ENCODE assay signal across 13 cellular contexts in the genomic region with DNA sequence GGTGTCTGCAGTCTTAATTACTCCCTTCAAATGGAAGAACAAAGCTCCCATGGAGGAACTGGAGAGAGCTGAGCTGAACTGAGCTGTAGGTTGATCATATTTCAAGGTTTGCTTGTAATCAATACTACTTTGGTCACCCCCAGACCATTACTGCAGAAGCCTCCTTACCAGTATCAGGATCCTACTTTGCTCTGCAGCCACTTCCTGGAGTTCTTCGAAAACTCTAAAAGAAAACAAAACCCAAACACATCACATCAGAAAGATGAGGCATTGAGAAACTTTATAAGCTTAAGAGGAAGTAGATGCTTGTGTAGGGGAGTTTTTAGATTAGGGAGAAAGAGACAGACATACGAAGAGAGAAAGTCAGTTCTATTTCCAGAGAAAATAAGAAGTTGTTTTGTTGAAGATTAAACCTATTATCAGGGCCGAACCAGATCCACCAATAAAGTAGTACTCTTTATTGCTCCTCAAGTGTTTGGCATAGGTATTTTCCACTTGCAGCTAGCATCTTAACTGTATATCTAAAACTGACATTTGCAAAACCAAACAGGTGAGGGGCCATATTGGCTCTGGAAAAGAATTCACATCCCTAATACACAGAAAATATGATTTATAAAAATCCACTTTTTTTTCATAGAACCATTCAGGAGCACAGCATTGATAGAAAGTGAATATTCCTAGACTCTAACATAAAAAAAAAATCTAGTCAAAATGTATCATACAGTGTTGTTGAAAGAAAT.
DNase-seq lines count a peak whose midpoint lies in the region; ATAC-seq and TF ChIP-seq lines count a peak whose summit lies in the region.
"Had no signal": no experiment of that assay in that cellular context is flagged by ENCODE, and none has a peak within 500 bp of the region (broad histone marks: within the 10 kb centered on the region; RNA-seq: fewer than 3 reads in every experiment).

No MANE protein-coding gene starts in this region.

- TF ChIP-seq CTCF in adrenal gland (IDR thresholded peaks at IDR 0.05) = no peak

- H3K27ac Mint-ChIP-seq in activated naive CD4-positive, alpha-beta T cell treated with anti-CD3 and anti-CD28 coated beads, Interleukin-2, amount 10 ng/mL, durations not matched to agents 7 days and 5 days = peak overlapping the region; percentile 84
- H3K27ac Mint-ChIP-seq in activated CD4-positive, alpha-beta memory T cell treated with anti-CD3 and anti-CD28 coated beads for 36 hours = peak overlapping the region; percentile 98
- H3K27ac Mint-ChIP-seq in stimulated activated naive B cell treated with anti-CD40 and anti-IgM and Interleukin-4, amounts not matched to agents 10 μg/mL and 1 μg/mL and 100 μg/mL, for 72 hours = peak overlapping the region; percentile 27
- H3K27ac Mint-ChIP-seq: dendritic cell treated with granulocyte-macrophage colony-stimulating factor and Interleukin-4, amounts not matched to agents 40 ng/mL and 50 ng/mL, for 4 days had no signal

- H3K4me1 Mint-ChIP-seq in activated naive CD4-positive, alpha-beta T cell treated with anti-CD3 and anti-CD28 coated beads, Interleukin-2, amount 10 ng/mL, durations not matched to agents 7 days and 5 days = peaks cover 71% of the 10 kb centered on the region
- peaks cover 90% of the 10 kb centered on the region for H3K4me1 Mint-ChIP-seq in activated CD4-positive, alpha-beta memory T cell treated with anti-CD3 and anti-CD28 coated beads for 36 hours (ENCODE audit: low read depth)
- H3K4me1 Mint-ChIP-seq in stimulated activated naive B cell treated with anti-CD40 and anti-IgM and Interleukin-4, amounts not matched to agents 10 μg/mL and 1 μg/mL and 100 μg/mL, for 72 hours = peaks cover 47 to 78% of the 10 kb centered on the region in 2 donors

- intact Hi-C loops in activated CD4-positive, alpha-beta memory T cell treated with anti-CD3 and anti-CD28 coated beads for 36 hours (cut with micrococcal nuclease) = loop anchor here (1.0 to 10.0 kb wide), 8 partner anchors 15 to 538 kb away; partner anchors contain the start of genes CCNYL1, CREB1 and METTL21A
- intact Hi-C loops in adrenal gland (cut with DNase I) = no loop called here

- H3K36me3 Mint-ChIP-seq in activated naive CD4-positive, alpha-beta T cell treated with anti-CD3 and anti-CD28 coated beads, Interleukin-2, amount 10 ng/mL, durations not matched to agents 7 days and 5 days = peaks cover 5% of the 10 kb centered on the region
- peaks cover 6% of the 10 kb centered on the region for H3K36me3 Mint-ChIP-seq in activated CD4-positive, alpha-beta memory T cell treated with anti-CD3 and anti-CD28 coated beads for 36 hours
- peaks cover 2 to 3% of the 10 kb centered on the region in 2 donors for H3K36me3 Mint-ChIP-seq in stimulated activated naive B cell treated with anti-CD40 and anti-IgM and Interleukin-4, amounts not matched to agents 10 μg/mL and 1 μg/mL and 100 μg/mL, for 72 hours

- H3K4me1 ChIP-seq in adrenal gland (replicated peaks in 1 of 2) = peaks cover 12 to 20% of the 10 kb centered on the region in 2 donors
- H3K4me1 ChIP-seq: BLaER1 had no signal

- POLR2A ChIA-PET in activated CD4-positive, alpha-beta memory T cell treated with anti-CD3 and anti-CD28 coated beads for 36 hours (lab: Charles Lee) = interaction anchor here (0.8 to 1.4 kb wide), 5 partner anchors 15 to 197 kb away, joined by 3 to 4 read pairs (median 3); partner anchors contain the start of genes CREB1 and KLF7

- CTCF ChIA-PET in activated naive CD4-positive, alpha-beta T cell treated with anti-CD3 and anti-CD28 coated beads, Interleukin-2, amount 10 ng/mL, durations not matched to agents 7 days and 5 days (lab: Charles Lee) = interaction anchor here (0.7 kb wide), 1 partner anchor 74 kb away, joined by 4 read pairs; no protein-coding TSS in a partner anchor
- CTCF ChIA-PET in activated CD4-positive, alpha-beta memory T cell treated with anti-CD3 and anti-CD28 coated beads for 36 hours (lab: Charles Lee) = no interaction called here

- no peak overlapping the region for H3K4me3 ChIP-seq in adrenal gland
- H3K4me3 ChIP-seq: BLaER1, thyroid gland had no signal

- 67 to 72% (median 68%) methylated on average over 3 of the region's 3 CpGs for WGBS in adrenal gland, 4 donors

- peaks cover 2% of the 10 kb centered on the region for H3K9me3 Mint-ChIP-seq in activated naive CD4-positive, alpha-beta T cell treated with anti-CD3 and anti-CD28 coated beads, Interleukin-2, amount 10 ng/mL, durations not matched to agents 7 days and 5 days
- no peaks in the 10 kb centered on the region for H3K9me3 Mint-ChIP-seq in activated CD4-positive, alpha-beta memory T cell treated with anti-CD3 and anti-CD28 coated beads for 36 hours
- H3K9me3 Mint-ChIP-seq in stimulated activated naive B cell treated with anti-CD40 and anti-IgM and Interleukin-4, amounts not matched to agents 10 μg/mL and 1 μg/mL and 100 μg/mL, for 72 hours = peaks cover 0 to 4% of the 10 kb centered on the region in 2 donors
- H3K9me3 Mint-ChIP-seq: dendritic cell treated with granulocyte-macrophage colony-stimulating factor and Interleukin-4, amounts not matched to agents 40 ng/mL and 50 ng/mL, for 4 days had no signal

- H3K4me3 Mint-ChIP-seq in activated naive CD4-positive, alpha-beta T cell treated with anti-CD3 and anti-CD28 coated beads, Interleukin-2, amount 10 ng/mL, durations not matched to agents 7 days and 5 days = no peak overlapping the region
- H3K4me3 Mint-ChIP-seq in activated CD4-positive, alpha-beta memory T cell treated with anti-CD3 and anti-CD28 coated beads for 36 hours = peak overlapping the region; percentile 36
- H3K4me3 Mint-ChIP-seq in stimulated activated naive B cell treated with anti-CD40 and anti-IgM and Interleukin-4, amounts not matched to agents 10 μg/mL and 1 μg/mL and 100 μg/mL, for 72 hours = peak overlapping the region; percentile 1 to 8
- H3K4me3 Mint-ChIP-seq: dendritic cell treated with granulocyte-macrophage colony-stimulating factor and Interleukin-4, amounts not matched to agents 40 ng/mL and 50 ng/mL, for 4 days had no signal

- H3K36me3 ChIP-seq in adrenal gland (replicated peaks in 1 of 2) = no peaks in the 10 kb centered on the region
- H3K36me3 ChIP-seq: BLaER1, thyroid gland had no signal

- no peak for DNase-seq in activated naive CD4-positive, alpha-beta T cell treated with anti-CD3 and anti-CD28 coated beads, Interleukin-2, amount 10 ng/mL, durations not matched to agents 7 days and 5 days
- DNase-seq in activated naive CD4-positive, alpha-beta T cell treated with anti-CD3 and anti-CD28 coated beads, Interleukin-2, amount 50 U/mL, for 16 hours = no peak
- no peak for DNase-seq in activated CD4-positive, alpha-beta memory T cell treated with anti-CD3 and anti-CD28 coated beads for 36 hours
- DNase-seq in stimulated activated naive B cell treated with anti-CD40 and anti-IgM and Interleukin-4, amounts not matched to agents 10 μg/mL and 1 μg/mL and 100 μg/mL, for 72 hours = no peak
- DNase-seq in adrenal gland = no peak
- DNase-seq: NCI-H187 treated with DMSO at 0.1 percent for 48 hours, thyroid gland had no signal

- no peaks in the 10 kb centered on the region for H3K9me3 ChIP-seq in adrenal gland (replicated peaks in 1 of 3)
- H3K9me3 ChIP-seq: BLaER1, thyroid gland had no signal

- no peaks in the 10 kb centered on the region for H3K27me3 ChIP-seq in adrenal gland
- H3K27me3 ChIP-seq: BLaER1, thyroid gland had no signal

- H3K27ac ChIP-seq in adrenal gland = no peak overlapping the region
- H3K27ac ChIP-seq: BLaER1, thyroid gland, VCaP had no signal

- no peaks in the 10 kb centered on the region for H3K27me3 Mint-ChIP-seq in activated naive CD4-positive, alpha-beta T cell treated with anti-CD3 and anti-CD28 coated beads, Interleukin-2, amount 10 ng/mL, durations not matched to agents 7 days and 5 days
- no peaks in the 10 kb centered on the region for H3K27me3 Mint-ChIP-seq in activated CD4-positive, alpha-beta memory T cell treated with anti-CD3 and anti-CD28 coated beads for 36 hours
- H3K27me3 Mint-ChIP-seq in stimulated activated naive B cell treated with anti-CD40 and anti-IgM and Interleukin-4, amounts not matched to agents 10 μg/mL and 1 μg/mL and 100 μg/mL, for 72 hours = no peaks in the 10 kb centered on the region
- H3K27me3 Mint-ChIP-seq: dendritic cell treated with granulocyte-macrophage colony-stimulating factor and Interleukin-4, amounts not matched to agents 40 ng/mL and 50 ng/mL, for 4 days had no signal

- ATAC-seq in HG03025 (IDR thresholded peaks at IDR 0.05; ENCODE audit: low FRiP score, unreplicated experiment) = peak; percentile 26
- peak; percentile 56 to 69 for ATAC-seq in stimulated activated naive B cell treated with anti-CD40 and anti-IgM and Interleukin-4, amounts not matched to agents 10 μg/mL and 1 μg/mL and 100 μg/mL, for 72 hours (replicated peaks)
- no peak for ATAC-seq in GM19324 (IDR thresholded peaks at IDR 0.05; ENCODE audit: low FRiP score, unreplicated experiment)
- no peak for ATAC-seq in HG02970 (IDR thresholded peaks at IDR 0.05; ENCODE audit: low FRiP score, unreplicated experiment)

- TF ChIP-seq POLR2A in adrenal gland (IDR thresholded peaks at IDR 0.05) = no peak

Comparison
In these comparisons a context has a peak if more than half of its experiments do, and no peak if none do; other contexts are left out.
1. H3K27ac Mint-ChIP-seq: peak in every context shown above with its lines; median percentile 98 in activated CD4-positive, alpha-beta memory T cell treated with anti-CD3 and anti-CD28 coated beads for 36 hours; 84 in activated naive CD4-positive, alpha-beta T cell treated with anti-CD3 and anti-CD28 coated beads, Interleukin-2, amount 10 ng/mL, durations not matched to agents 7 days and 5 days; 27 in stimulated activated naive B cell treated with anti-CD40 and anti-IgM and Interleukin-4, amounts not matched to agents 10 μg/mL and 1 μg/mL and 100 μg/mL, for 72 hours.
2. ATAC-seq: peak in HG03025 (single experiment) and stimulated activated naive B cell treated with anti-CD40 and anti-IgM and Interleukin-4, amounts not matched to agents 10 μg/mL and 1 μg/mL and 100 μg/mL, for 72 hours (2 of 2); none in GM19324 (single experiment) and HG02970 (single experiment).